ENCODE assay signal across 1 cellular context in genomic region chr9:104808030-104808614, GRCh38.
TF ChIP-seq lines count a peak whose summit lies in the region.

No MANE protein-coding gene starts in this region.

TF ChIP-seq in H1, 55 proteins besides CTCF, POLR2A, EP300 and RAD21 (continued from another document):
- TF ChIP-seq HDAC2 (IDR thresholded peaks at IDR 0.05; ENCODE audit: borderline replicate concordance in 1 of 2, low read depth in 2 of 2, low read length in 2 of 2) (no peak), MAFK (IDR thresholded peaks at IDR 0.05; ENCODE audit: low read depth, low read length) (no peak), NANOG (IDR thresholded peaks at IDR 0.05; ENCODE audit: insufficient read depth, low read depth, low read length, poor library complexity, severe bottlenecking) (no peak), KDM5A (IDR thresholded peaks at IDR 0.05; ENCODE audit: low read length) (no peak), SUZ12 (IDR thresholded peaks at IDR 0.05; ENCODE audit: low read length) (no peak), TBP (IDR thresholded peaks at IDR 0.05; ENCODE audit: low read depth, low read length) (no peak), POU5F1 (IDR thresholded peaks at IDR 0.05; ENCODE audit: low read depth, low read length) (no peak), E2F6 (IDR thresholded peaks at IDR 0.05) (no peak), SIX5 (IDR thresholded peaks at IDR 0.05; ENCODE audit: low read depth, low read length) (no peak), CREB1 (IDR thresholded peaks at IDR 0.05) (no peak)
- TF ChIP-seq, protein P1, sequence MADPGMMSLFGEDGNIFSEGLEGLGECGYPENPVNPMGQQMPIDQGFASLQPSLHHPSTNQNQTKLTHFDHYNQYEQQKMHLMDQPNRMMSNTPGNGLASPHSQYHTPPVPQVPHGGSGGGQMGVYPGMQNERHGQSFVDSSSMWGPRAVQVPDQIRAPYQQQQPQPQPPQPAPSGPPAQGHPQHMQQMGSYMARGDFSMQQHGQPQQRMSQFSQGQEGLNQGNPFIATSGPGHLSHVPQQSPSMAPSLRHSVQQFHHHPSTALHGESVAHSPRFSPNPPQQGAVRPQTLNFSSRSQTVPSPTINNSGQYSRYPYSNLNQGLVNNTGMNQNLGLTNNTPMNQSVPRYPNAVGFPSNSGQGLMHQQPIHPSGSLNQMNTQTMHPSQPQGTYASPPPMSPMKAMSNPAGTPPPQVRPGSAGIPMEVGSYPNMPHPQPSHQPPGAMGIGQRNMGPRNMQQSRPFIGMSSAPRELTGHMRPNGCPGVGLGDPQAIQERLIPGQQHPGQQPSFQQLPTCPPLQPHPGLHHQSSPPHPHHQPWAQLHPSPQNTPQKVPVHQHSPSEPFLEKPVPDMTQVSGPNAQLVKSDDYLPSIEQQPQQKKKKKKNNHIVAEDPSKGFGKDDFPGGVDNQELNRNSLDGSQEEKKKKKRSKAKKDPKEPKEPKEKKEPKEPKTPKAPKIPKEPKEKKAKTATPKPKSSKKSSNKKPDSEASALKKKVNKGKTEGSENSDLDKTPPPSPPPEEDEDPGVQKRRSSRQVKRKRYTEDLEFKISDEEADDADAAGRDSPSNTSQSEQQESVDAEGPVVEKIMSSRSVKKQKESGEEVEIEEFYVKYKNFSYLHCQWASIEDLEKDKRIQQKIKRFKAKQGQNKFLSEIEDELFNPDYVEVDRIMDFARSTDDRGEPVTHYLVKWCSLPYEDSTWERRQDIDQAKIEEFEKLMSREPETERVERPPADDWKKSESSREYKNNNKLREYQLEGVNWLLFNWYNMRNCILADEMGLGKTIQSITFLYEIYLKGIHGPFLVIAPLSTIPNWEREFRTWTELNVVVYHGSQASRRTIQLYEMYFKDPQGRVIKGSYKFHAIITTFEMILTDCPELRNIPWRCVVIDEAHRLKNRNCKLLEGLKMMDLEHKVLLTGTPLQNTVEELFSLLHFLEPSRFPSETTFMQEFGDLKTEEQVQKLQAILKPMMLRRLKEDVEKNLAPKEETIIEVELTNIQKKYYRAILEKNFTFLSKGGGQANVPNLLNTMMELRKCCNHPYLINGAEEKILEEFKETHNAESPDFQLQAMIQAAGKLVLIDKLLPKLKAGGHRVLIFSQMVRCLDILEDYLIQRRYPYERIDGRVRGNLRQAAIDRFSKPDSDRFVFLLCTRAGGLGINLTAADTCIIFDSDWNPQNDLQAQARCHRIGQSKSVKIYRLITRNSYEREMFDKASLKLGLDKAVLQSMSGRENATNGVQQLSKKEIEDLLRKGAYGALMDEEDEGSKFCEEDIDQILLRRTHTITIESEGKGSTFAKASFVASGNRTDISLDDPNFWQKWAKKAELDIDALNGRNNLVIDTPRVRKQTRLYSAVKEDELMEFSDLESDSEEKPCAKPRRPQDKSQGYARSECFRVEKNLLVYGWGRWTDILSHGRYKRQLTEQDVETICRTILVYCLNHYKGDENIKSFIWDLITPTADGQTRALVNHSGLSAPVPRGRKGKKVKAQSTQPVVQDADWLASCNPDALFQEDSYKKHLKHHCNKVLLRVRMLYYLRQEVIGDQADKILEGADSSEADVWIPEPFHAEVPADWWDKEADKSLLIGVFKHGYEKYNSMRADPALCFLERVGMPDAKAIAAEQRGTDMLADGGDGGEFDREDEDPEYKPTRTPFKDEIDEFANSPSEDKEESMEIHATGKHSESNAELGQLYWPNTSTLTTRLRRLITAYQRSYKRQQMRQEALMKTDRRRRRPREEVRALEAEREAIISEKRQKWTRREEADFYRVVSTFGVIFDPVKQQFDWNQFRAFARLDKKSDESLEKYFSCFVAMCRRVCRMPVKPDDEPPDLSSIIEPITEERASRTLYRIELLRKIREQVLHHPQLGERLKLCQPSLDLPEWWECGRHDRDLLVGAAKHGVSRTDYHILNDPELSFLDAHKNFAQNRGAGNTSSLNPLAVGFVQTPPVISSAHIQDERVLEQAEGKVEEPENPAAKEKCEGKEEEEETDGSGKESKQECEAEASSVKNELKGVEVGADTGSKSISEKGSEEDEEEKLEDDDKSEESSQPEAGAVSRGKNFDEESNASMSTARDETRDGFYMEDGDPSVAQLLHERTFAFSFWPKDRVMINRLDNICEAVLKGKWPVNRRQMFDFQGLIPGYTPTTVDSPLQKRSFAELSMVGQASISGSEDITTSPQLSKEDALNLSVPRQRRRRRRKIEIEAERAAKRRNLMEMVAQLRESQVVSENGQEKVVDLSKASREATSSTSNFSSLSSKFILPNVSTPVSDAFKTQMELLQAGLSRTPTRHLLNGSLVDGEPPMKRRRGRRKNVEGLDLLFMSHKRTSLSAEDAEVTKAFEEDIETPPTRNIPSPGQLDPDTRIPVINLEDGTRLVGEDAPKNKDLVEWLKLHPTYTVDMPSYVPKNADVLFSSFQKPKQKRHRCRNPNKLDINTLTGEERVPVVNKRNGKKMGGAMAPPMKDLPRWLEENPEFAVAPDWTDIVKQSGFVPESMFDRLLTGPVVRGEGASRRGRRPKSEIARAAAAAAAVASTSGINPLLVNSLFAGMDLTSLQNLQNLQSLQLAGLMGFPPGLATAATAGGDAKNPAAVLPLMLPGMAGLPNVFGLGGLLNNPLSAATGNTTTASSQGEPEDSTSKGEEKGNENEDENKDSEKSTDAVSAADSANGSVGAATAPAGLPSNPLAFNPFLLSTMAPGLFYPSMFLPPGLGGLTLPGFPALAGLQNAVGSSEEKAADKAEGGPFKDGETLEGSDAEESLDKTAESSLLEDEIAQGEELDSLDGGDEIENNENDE (IDR thresholded peaks at IDR 0.05; ENCODE audit: insufficient replicate concordance, low read length): no peak
- TF ChIP-seq, protein P2, sequence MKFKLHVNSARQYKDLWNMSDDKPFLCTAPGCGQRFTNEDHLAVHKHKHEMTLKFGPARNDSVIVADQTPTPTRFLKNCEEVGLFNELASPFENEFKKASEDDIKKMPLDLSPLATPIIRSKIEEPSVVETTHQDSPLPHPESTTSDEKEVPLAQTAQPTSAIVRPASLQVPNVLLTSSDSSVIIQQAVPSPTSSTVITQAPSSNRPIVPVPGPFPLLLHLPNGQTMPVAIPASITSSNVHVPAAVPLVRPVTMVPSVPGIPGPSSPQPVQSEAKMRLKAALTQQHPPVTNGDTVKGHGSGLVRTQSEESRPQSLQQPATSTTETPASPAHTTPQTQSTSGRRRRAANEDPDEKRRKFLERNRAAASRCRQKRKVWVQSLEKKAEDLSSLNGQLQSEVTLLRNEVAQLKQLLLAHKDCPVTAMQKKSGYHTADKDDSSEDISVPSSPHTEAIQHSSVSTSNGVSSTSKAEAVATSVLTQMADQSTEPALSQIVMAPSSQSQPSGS (IDR thresholded peaks at IDR 0.05; ENCODE audit: low read length): no peak
